Comparison of ENCODE assay signal across 8 cellular contexts in the genomic region with DNA sequence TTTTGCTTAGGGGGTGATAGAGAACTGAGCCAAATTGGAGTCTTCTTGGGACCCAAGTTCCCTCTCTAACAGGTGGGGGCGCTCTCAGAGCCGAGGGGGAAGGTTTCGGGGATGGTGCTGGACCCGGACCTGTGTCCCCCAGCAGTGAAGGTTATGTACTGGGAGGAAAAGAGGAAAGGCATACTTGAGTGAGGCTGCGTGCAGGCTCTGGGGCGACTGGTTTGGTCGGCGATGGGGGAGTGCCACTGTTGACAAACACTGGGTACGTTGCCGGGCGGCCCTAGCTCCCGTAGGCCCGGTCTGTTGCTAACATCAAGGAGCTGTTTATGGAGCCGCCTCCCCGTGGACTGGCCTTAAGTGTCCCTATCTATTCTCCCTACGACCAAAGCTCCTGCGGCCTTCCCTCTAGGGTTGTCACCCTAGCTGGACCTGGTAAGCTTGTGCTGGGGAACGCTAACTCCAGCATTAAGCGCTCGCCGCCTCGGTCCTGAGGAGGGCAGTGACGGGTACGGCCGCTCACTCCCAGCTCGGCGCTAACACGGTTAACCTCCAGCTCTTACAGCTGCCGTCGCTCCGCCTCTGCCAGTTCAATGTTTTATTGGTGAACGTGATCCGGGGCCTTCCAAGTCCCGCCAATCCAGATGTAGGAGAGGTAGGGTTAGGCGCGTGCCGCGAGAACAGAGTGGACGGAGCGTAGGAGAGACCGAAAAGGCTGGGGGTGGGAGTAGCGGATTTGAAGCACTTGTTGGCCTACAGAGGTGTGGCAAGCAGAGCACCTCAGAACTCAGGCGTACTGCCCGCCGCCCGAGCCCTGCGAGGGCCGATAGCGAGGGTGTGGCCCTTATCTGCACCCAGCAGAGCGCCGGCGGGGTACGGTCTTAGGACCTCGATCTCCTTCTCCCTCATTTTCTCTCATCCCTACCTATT. TPM values are rescaled to one million over a fixed set of nuclear protein-coding genes. Genes with fewer than 3 reads are reported as not detected.
DNase-seq lines count a peak whose midpoint lies in the region; ATAC-seq and TF ChIP-seq lines count a peak whose summit lies in the region.

A gene (plus strand): TSS at position 685 of the 927 bp plus-strand sequence. CDS start 422 bp downstream, outside the sequence.

- peak; percentile 90 to 92 for ATAC-seq in naive thymus-derived CD8-positive, alpha-beta T cell

- H2AFZ ChIP-seq in fibroblast of lung (ENCODE audit: low read length) = peak within 1 kb of the TSS; percentile 87

- H3K36me3 Mint-ChIP-seq in naive thymus-derived CD8-positive, alpha-beta T cell = peaks cover 0 to 41% (median 10%) of the 10 kb centered on the region in 3 donors

- peak within 1 kb of the TSS; percentile 74 for H3K9ac ChIP-seq in fibroblast of lung (ENCODE audit: insufficient read depth, low read length)

- H3K27ac ChIP-seq in fibroblast of lung (ENCODE audit: insufficient read depth, low read length) = peak within 1 kb of the TSS; percentile 91

- H3K4me3 Mint-ChIP-seq in naive thymus-derived CD8-positive, alpha-beta T cell = peak within 1 kb of the TSS; percentile 86 to 97 (median 92)

- DNase-seq in ELF-1 (ENCODE audit: low read depth, low spot score) = peak; percentile 98
- peak; percentile 85 for DNase-seq in GOT3 (lab: John Stamatoyannopoulos, UW)
- peak; percentile 99 for DNase-seq in RPMI8226
- DNase-seq in activated T-helper 1 cell treated with anti-CD3 and anti-CD28 coated beads, Interleukin-2, amount 50 U/mL, for 16 hours (ENCODE audit: low read depth in 1 of 2, low spot score in 1 of 2) = peak; percentile 84 to 85
- DNase-seq in fibroblast of lung (ENCODE audit: low read depth in 2 of 2) = peak; percentile 98 to 99
- DNase-seq in naive thymus-derived CD8-positive, alpha-beta T cell = peak; percentile 76 to 97 (median 92)
- peak; percentile 86 to 96 (median 92) for DNase-seq in stimulated activated naive CD4-positive, alpha-beta T cell (lab: John Stamatoyannopoulos, UW)

- no peaks in the 10 kb centered on the region for H3K27me3 ChIP-seq in fibroblast of lung (ENCODE audit: control insufficient read depth, insufficient read depth, low read length)

- peak within 1 kb of the TSS; percentile 97 to 100 (median 98) for H3K27ac Mint-ChIP-seq in naive thymus-derived CD8-positive, alpha-beta T cell

- peaks cover 29 to 66% (median 63%) of the 10 kb centered on the region in 4 donors for H3K4me1 Mint-ChIP-seq in naive thymus-derived CD8-positive, alpha-beta T cell

- POLR2A ChIA-PET in naive thymus-derived CD8-positive, alpha-beta T cell (lab: Charles Lee) = interaction anchor here (0.7 to 6.4 kb wide), 25 partner anchors 8 to 398 kb away, joined by 3 to 154 read pairs (median 6); a partner anchor contains a TSS

- TF ChIP-seq CTCF in LNCAP (IDR thresholded peaks at IDR 0.05) (peak; percentile 54; the same call in 1 of the 2 replicates), fibroblast of lung (conservative IDR thresholded peaks at IDR 0.05 in 1 of 2, IDR thresholded peaks at IDR 0.05 in 1 of 2; ENCODE audit: low read depth in 1 of 2, low read length in 2 of 2) (peak; percentile 53 to 55)

- no peaks in the 10 kb centered on the region for H3K27me3 Mint-ChIP-seq in naive thymus-derived CD8-positive, alpha-beta T cell

- H3K79me2 ChIP-seq in fibroblast of lung (ENCODE audit: control insufficient read depth, insufficient read depth, low read length) = peaks cover 3% of the 10 kb centered on the region

- peak within 1 kb of the TSS; percentile 100 for H3K4me2 ChIP-seq in fibroblast of lung (ENCODE audit: extremely low read depth, insufficient read depth, low read length)

- H3K4me1 ChIP-seq in fibroblast of lung (ENCODE audit: control insufficient read depth, extremely low read depth, insufficient read depth, low read length) = peaks cover 11% of the 10 kb centered on the region

- H3K4me3 ChIP-seq in fibroblast of lung (replicated peaks in 1 of 4; ENCODE audit: control extremely low read depth in 1 of 4, insufficient read depth in 1 of 4, low read depth in 3 of 4, low read length in 4 of 4) = peak within 1 kb of the TSS; percentile 76 to 88 (median 84)

- no peaks in the 10 kb centered on the region for H3K9me3 ChIP-seq in fibroblast of lung (ENCODE audit: control insufficient read depth, insufficient read depth, low read depth, low read length)

- H3K9me3 Mint-ChIP-seq in naive thymus-derived CD8-positive, alpha-beta T cell = no peaks in the 10 kb centered on the region

- no peaks in the 10 kb centered on the region for H4K20me1 ChIP-seq in fibroblast of lung (ENCODE audit: control insufficient read depth, extremely low read depth, insufficient read depth, low read length)

- H3K36me3 ChIP-seq in fibroblast of lung (ENCODE audit: control insufficient read depth, insufficient read depth, low read length) = peaks cover 15% of the 10 kb centered on the region

RNA-seq across cellular contexts. Expression of the gene that starts here (rescaled TPM):
- total RNA-seq in fibroblast of lung = 9.2 and 12.2 TPM in 2 replicates
- 5.6 and 6.0 TPM in 2 replicates for polyA plus RNA-seq in fibroblast of lung
- polyA plus RNA-seq in fibroblast of lung (2012) = 8.1 and 9.4 TPM in 2 replicates
- 7.0 and 17.6 TPM in 2 replicates for polyA minus RNA-seq in fibroblast of lung (ENCODE audit: low replicate concordance)
- 10 to 100 TPM; 76.2 to 82.1 TPM for total RNA-seq in naive thymus-derived CD8-positive, alpha-beta T cell
- polyA plus RNA-seq in naive thymus-derived CD8-positive, alpha-beta T cell = 10 to 100 TPM; 12.0 to 17.8 (median 15.7) TPM

Comparison
In these comparisons a context has a peak if more than half of its experiments do, and no peak if none do; other contexts are left out.
1. Peak in every context shown above with its lines: DNase-seq, ATAC-seq, H3K4me3 ChIP-seq and H3K27ac ChIP-seq.